ENCODE assay signal across 9 cellular contexts in the genomic region with DNA sequence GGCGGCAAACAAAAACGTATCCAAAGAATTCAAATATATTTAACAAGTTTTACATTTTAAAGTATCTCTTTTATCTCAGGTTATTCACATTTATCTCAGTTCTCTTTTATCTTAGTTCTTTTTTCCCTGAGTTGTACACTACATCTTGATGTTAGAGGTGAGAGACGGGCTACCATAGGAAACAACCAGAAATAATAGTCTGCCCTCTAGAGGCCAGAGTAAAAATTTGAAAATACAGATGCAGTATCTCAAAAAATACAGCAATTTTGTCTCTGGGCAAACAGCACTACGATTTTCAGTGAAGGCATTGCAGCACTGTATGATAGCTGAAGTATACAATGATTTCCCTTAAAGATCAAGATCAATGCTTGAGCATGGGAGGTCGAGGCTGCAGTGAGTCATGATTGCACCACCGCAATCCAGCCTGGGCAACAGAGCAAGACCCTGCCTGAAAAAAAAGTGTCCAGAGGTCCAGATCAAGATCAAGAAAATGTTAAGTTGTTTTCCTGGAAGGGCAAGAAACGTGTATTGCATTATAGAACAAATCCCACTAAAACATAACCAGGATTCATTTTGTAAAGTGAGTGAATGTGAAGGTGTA.
DNase-seq lines count a peak whose midpoint lies in the region; ATAC-seq, FAIRE-seq and TF ChIP-seq lines count a peak whose summit lies in the region.
"Had no signal": no experiment of that assay in that cellular context is flagged by ENCODE, and none has a peak within 500 bp of the region (broad histone marks: within the 10 kb centered on the region; RNA-seq: fewer than 3 reads in every experiment).

No MANE protein-coding gene starts in this region.

- peak; percentile 51 for FAIRE-seq in kidney (lab: Jason Lieb, UNC)

- no peaks in the 10 kb centered on the region for H3K36me3 ChIP-seq in kidney (ENCODE audit: control insufficient read depth in 1 of 2, insufficient read depth in 2 of 2, low read length in 2 of 2)
- H3K36me3 ChIP-seq: BLaER1 had no signal

- CTCF ChIA-PET in activated CD8-positive, alpha-beta T cell treated with anti-CD3 and anti-CD28 coated beads for 36 hours (lab: Charles Lee), result interaction anchor here (0.7 to 2.6 kb wide), 16 partner anchors 9 to 383 kb away, joined by 3 to 8 read pairs (median 4); no protein-coding TSS in a partner anchor

- intact Hi-C loops in activated CD8-positive, alpha-beta T cell treated with anti-CD3 and anti-CD28 coated beads for 36 hours (cut with micrococcal nuclease), result loop anchor here (10.0 kb wide), 1 partner anchor 124 kb away; no protein-coding TSS in a partner anchor
- intact Hi-C loops in kidney (cut with DNase I), result loop anchor here (5.0 kb wide), 1 partner anchor 127 kb away; no protein-coding TSS in a partner anchor

- H3K4me3 ChIP-seq in kidney (ENCODE audit: low read length in 2 of 2), result no peak overlapping the region
- H3K4me3 ChIP-seq: BLaER1 had no signal

- H3K9ac ChIP-seq in kidney (ENCODE audit: low read length in 2 of 2), result no peak overlapping the region
- H3K9ac ChIP-seq: BLaER1 had no signal

- POLR2A ChIA-PET in activated CD8-positive, alpha-beta T cell treated with anti-CD3 and anti-CD28 coated beads for 36 hours (lab: Charles Lee), result no interaction called here

- no peaks in the 10 kb centered on the region for H3K4me1 Mint-ChIP-seq in activated CD8-positive, alpha-beta T cell treated with anti-CD3 and anti-CD28 coated beads for 36 hours (ENCODE audit: low read depth)

- H3K9me3 Mint-ChIP-seq in activated CD8-positive, alpha-beta T cell treated with anti-CD3 and anti-CD28 coated beads for 36 hours, result no peaks in the 10 kb centered on the region

- H3K27me3 Mint-ChIP-seq in activated CD8-positive, alpha-beta T cell treated with anti-CD3 and anti-CD28 coated beads for 36 hours, result peaks cover 2% of the 10 kb centered on the region

- peaks cover 0 to 3% of the 10 kb centered on the region in 2 donors for H3K4me1 ChIP-seq in kidney (ENCODE audit: control insufficient read depth in 1 of 2, insufficient read depth in 1 of 2, low read depth in 1 of 2, low read length in 2 of 2)

- H3K36me3 Mint-ChIP-seq in activated CD8-positive, alpha-beta T cell treated with anti-CD3 and anti-CD28 coated beads for 36 hours (ENCODE audit: low read depth), result no peaks in the 10 kb centered on the region

- no peak overlapping the region for H3K27ac ChIP-seq in kidney (ENCODE audit: low read depth in 2 of 2, low read length in 2 of 2)
- H3K27ac ChIP-seq: BLaER1 had no signal

- no peak overlapping the region for H3K27ac Mint-ChIP-seq in activated CD8-positive, alpha-beta T cell treated with anti-CD3 and anti-CD28 coated beads for 36 hours

- no peaks in the 10 kb centered on the region for H3K9me3 ChIP-seq in kidney (ENCODE audit: control insufficient read depth in 1 of 2, low read length in 2 of 2)
- H3K9me3 ChIP-seq: BLaER1 had no signal

- peak; percentile 54 for DNase-seq in DMS153 treated with DMSO at 0.1 percent for 48 hours (lab: John Stamatoyannopoulos, UW; ENCODE audit: unreplicated experiment)
- no peak for DNase-seq in DMS153 (lab: John Stamatoyannopoulos, UW)
- DNase-seq in NCI-H1105 treated with DMSO at 0.1 percent for 48 hours (lab: John Stamatoyannopoulos, UW), result peak; percentile 73
- no peak for DNase-seq in activated CD8-positive, alpha-beta T cell treated with anti-CD3 and anti-CD28 coated beads for 36 hours
- DNase-seq in kidney, result no peak
- DNase-seq in T-helper 9 cell, result no peak
- DNase-seq in amniotic stem cell (lab: John Stamatoyannopoulos, UW), result no peak

- peak; percentile 80 for TF ChIP-seq CTCF in activated CD8-positive, alpha-beta T cell treated with anti-CD3 and anti-CD28 coated beads for 36 hours (IDR thresholded peaks at IDR 0.05)
- peak; percentile 30 for TF ChIP-seq CTCF in kidney (IDR thresholded peaks at IDR 0.05; ENCODE audit: borderline replicate concordance, extremely low read depth, insufficient read depth)

- no peak overlapping the region for H3K4me3 Mint-ChIP-seq in activated CD8-positive, alpha-beta T cell treated with anti-CD3 and anti-CD28 coated beads for 36 hours

- ATAC-seq in GM21576 (IDR thresholded peaks at IDR 0.05; ENCODE audit: unreplicated experiment), result peak; percentile 54
- ATAC-seq in activated CD8-positive, alpha-beta T cell treated with anti-CD3 and anti-CD28 coated beads for 36 hours, result peak; percentile 60

Comparison
In these comparisons a context has a peak if more than half of its experiments do, and no peak if none do; other contexts are left out.
1. DNase-seq: peak in DMS153 treated with DMSO at 0.1 percent for 48 hours (single experiment) and NCI-H1105 treated with DMSO at 0.1 percent for 48 hours (single experiment); none in DMS153 (single experiment), activated CD8-positive, alpha-beta T cell treated with anti-CD3 and anti-CD28 coated beads for 36 hours (single experiment), kidney (single experiment), T-helper 9 cell (single experiment) and amniotic stem cell (single experiment).